In the genomic region with DNA sequence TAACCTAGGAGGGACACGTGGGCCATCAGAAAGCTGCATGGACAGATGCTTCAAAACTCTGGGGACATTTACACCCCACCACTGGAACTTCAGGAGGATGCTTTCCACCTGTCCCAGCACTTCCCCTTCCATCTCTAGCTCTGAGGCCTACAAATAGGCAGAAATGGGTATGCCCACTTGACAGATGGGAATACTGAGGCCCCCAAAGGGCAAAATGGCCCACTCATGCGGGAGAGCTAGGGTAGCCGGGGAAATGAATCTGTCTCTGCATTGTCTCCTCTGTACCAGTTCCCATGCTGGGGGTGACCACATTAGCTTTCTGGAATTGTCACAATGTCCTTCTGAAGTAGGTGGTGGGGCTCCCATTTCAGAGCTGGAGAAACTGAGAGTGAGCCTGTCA, we compare ENCODE assay signal across 34 cellular contexts.
"Had no signal": no experiment of that assay in that cellular context is flagged by ENCODE, and none has a peak within 500 bp of the region (broad histone marks: within the 10 kb centered on the region; RNA-seq: fewer than 3 reads in every experiment).

No MANE protein-coding gene starts in this region.

- H3K27me3 Mint-ChIP-seq: activated CD4-positive, alpha-beta memory T cell treated with anti-CD3 and anti-CD28 coated beads, Interleukin-2, amount 10 ng/mL, durations not matched to agents 7 days and 5 days; activated CD4-positive, alpha-beta T cell treated with anti-CD3 and anti-CD28 coated beads, Interleukin-2, amount 10 ng/mL, durations not matched to agents 7 days and 5 days; activated CD8-positive, alpha-beta memory T cell treated with anti-CD3 and anti-CD28 coated beads, Interleukin-2, amount 10 ng/mL, durations not matched to agents 7 days and 5 days; activated naive CD4-positive, alpha-beta T cell treated with anti-CD3 and anti-CD28 coated beads, Interleukin-2, amount 10 ng/mL, durations not matched to agents 7 days and 5 days; activated naive CD8-positive, alpha-beta T cell; activated naive CD8-positive, alpha-beta T cell treated with anti-CD3 and anti-CD28 coated beads, Interleukin-2, amount 10 ng/mL, durations not matched to agents 7 days and 5 days; activated naive CD8-positive, alpha-beta T cell treated with anti-CD3 and anti-CD28 coated beads, Interleukin-2, amount 50 U/mL, for 24 hours; activated T-cell treated with anti-CD3 and anti-CD28 coated beads, Interleukin-2, amount 50 U/mL, for 24 hours; central memory CD8-positive, alpha-beta T cell; T-helper 17 cell had no signal

- H3K27ac Mint-ChIP-seq: activated CD4-positive, alpha-beta memory T cell treated with anti-CD3 and anti-CD28 coated beads, Interleukin-2, amount 10 ng/mL, durations not matched to agents 7 days and 5 days; activated CD4-positive, alpha-beta T cell treated with anti-CD3 and anti-CD28 coated beads for 36 hours; activated CD4-positive, alpha-beta T cell treated with anti-CD3 and anti-CD28 coated beads, Interleukin-2, amount 10 ng/mL, durations not matched to agents 7 days and 5 days; activated CD8-positive, alpha-beta memory T cell treated with anti-CD3 and anti-CD28 coated beads, Interleukin-2, amount 10 ng/mL, durations not matched to agents 7 days and 5 days; activated CD8-positive, alpha-beta T cell treated with anti-CD3 and anti-CD28 coated beads, Interleukin-2, amount 10 ng/mL, durations not matched to agents 7 days and 5 days; activated naive CD4-positive, alpha-beta T cell treated with anti-CD3 and anti-CD28 coated beads, Interleukin-2, amount 10 ng/mL, durations not matched to agents 7 days and 5 days; activated naive CD4-positive, alpha-beta T cell treated with anti-CD3 and anti-CD28 coated beads, Interleukin-2, amount 50 U/mL, for 24 hours; activated naive CD8-positive, alpha-beta T cell; activated naive CD8-positive, alpha-beta T cell treated with anti-CD3 and anti-CD28 coated beads, Interleukin-2, amount 10 ng/mL, durations not matched to agents 7 days and 5 days; activated naive CD8-positive, alpha-beta T cell treated with anti-CD3 and anti-CD28 coated beads, Interleukin-2, amount 50 U/mL, for 24 hours; activated T-cell treated with anti-CD3 and anti-CD28 coated beads, Interleukin-2, amount 50 U/mL, for 24 hours; activated T-helper 2 cell treated with anti-CD3 and anti-CD28 coated beads, Interferon-gamma antibody, Interleukin-2, Interleukin-4, amounts not matched to agents 10 μg/mL and 5 μg/mL and 100 μg/mL, durations not matched to agents 14 hours and 24 hours and 36 hours; T-cell; T-helper 17 cell had no signal

- H3K4me1 Mint-ChIP-seq: activated CD4-positive, alpha-beta memory T cell treated with anti-CD3 and anti-CD28 coated beads, Interleukin-2, amount 10 ng/mL, durations not matched to agents 7 days and 5 days; activated CD4-positive, alpha-beta T cell treated with anti-CD3 and anti-CD28 coated beads for 36 hours; activated CD4-positive, alpha-beta T cell treated with anti-CD3 and anti-CD28 coated beads, Interleukin-2, amount 10 ng/mL, durations not matched to agents 7 days and 5 days; activated CD8-positive, alpha-beta memory T cell treated with anti-CD3 and anti-CD28 coated beads, Interleukin-2, amount 10 ng/mL, durations not matched to agents 7 days and 5 days; activated naive CD4-positive, alpha-beta T cell treated with anti-CD3 and anti-CD28 coated beads, Interleukin-2, amount 10 ng/mL, durations not matched to agents 7 days and 5 days; activated naive CD4-positive, alpha-beta T cell treated with anti-CD3 and anti-CD28 coated beads, Interleukin-2, amount 50 U/mL, for 24 hours; activated naive CD8-positive, alpha-beta T cell treated with anti-CD3 and anti-CD28 coated beads, Interleukin-2, amount 10 ng/mL, durations not matched to agents 7 days and 5 days; activated naive CD8-positive, alpha-beta T cell treated with anti-CD3 and anti-CD28 coated beads, Interleukin-2, amount 50 U/mL, for 24 hours; central memory CD8-positive, alpha-beta T cell; T-cell; T-helper 17 cell had no signal

- H3K4me3 Mint-ChIP-seq: activated CD4-positive, alpha-beta memory T cell treated with anti-CD3 and anti-CD28 coated beads, Interleukin-2, amount 10 ng/mL, durations not matched to agents 7 days and 5 days; activated CD4-positive, alpha-beta T cell treated with anti-CD3 and anti-CD28 coated beads for 36 hours; activated CD4-positive, alpha-beta T cell treated with anti-CD3 and anti-CD28 coated beads, Interleukin-2, amount 10 ng/mL, durations not matched to agents 7 days and 5 days; activated CD8-positive, alpha-beta memory T cell treated with anti-CD3 and anti-CD28 coated beads, Interleukin-2, amount 10 ng/mL, durations not matched to agents 7 days and 5 days; activated CD8-positive, alpha-beta T cell treated with anti-CD3 and anti-CD28 coated beads, Interleukin-2, amount 10 ng/mL, durations not matched to agents 7 days and 5 days; activated naive CD4-positive, alpha-beta T cell treated with anti-CD3 and anti-CD28 coated beads, Interleukin-2, amount 10 ng/mL, durations not matched to agents 7 days and 5 days; activated naive CD4-positive, alpha-beta T cell treated with anti-CD3 and anti-CD28 coated beads, Interleukin-2, amount 50 U/mL, for 24 hours; activated naive CD8-positive, alpha-beta T cell; activated naive CD8-positive, alpha-beta T cell treated with anti-CD3 and anti-CD28 coated beads, Interleukin-2, amount 10 ng/mL, durations not matched to agents 7 days and 5 days; activated naive CD8-positive, alpha-beta T cell treated with anti-CD3 and anti-CD28 coated beads, Interleukin-2, amount 50 U/mL, for 24 hours; activated T-cell treated with anti-CD3 and anti-CD28 coated beads, Interleukin-2, amount 50 U/mL, for 24 hours; central memory CD8-positive, alpha-beta T cell; T-cell; T-helper 17 cell had no signal

- H3K36me3 ChIP-seq: ascending aorta, cardiac muscle cell had no signal

- FAIRE-seq: bronchial epithelial cell, TTC549 had no signal

- H3K4me3 ChIP-seq: ascending aorta, cardiac muscle cell had no signal

- H3K27me3 ChIP-seq: ascending aorta, cardiac muscle cell had no signal

- H3K36me3 Mint-ChIP-seq: activated CD8-positive, alpha-beta memory T cell treated with anti-CD3 and anti-CD28 coated beads, Interleukin-2, amount 10 ng/mL, durations not matched to agents 7 days and 5 days; activated naive CD4-positive, alpha-beta T cell treated with anti-CD3 and anti-CD28 coated beads, Interleukin-2, amount 10 ng/mL, durations not matched to agents 7 days and 5 days; activated naive CD4-positive, alpha-beta T cell treated with anti-CD3 and anti-CD28 coated beads, Interleukin-2, amount 50 U/mL, for 24 hours; activated naive CD8-positive, alpha-beta T cell; activated naive CD8-positive, alpha-beta T cell treated with anti-CD3 and anti-CD28 coated beads, Interleukin-2, amount 10 ng/mL, durations not matched to agents 7 days and 5 days; T-cell had no signal

- DNase-seq: activated CD4-positive, alpha-beta memory T cell treated with anti-CD3 and anti-CD28 coated beads, Interleukin-2, amount 10 ng/mL, durations not matched to agents 7 days and 5 days; activated CD4-positive, alpha-beta T cell treated with anti-CD3 and anti-CD28 coated beads for 1 hour; activated CD4-positive, alpha-beta T cell treated with anti-CD3 and anti-CD28 coated beads for 36 hours; activated CD4-positive, alpha-beta T cell treated with anti-CD3 and anti-CD28 coated beads for 48 hours; activated CD4-positive, alpha-beta T cell treated with anti-CD3 and anti-CD28 coated beads, Interleukin-2, amount 10 ng/mL, durations not matched to agents 7 days and 5 days; activated CD4-positive, alpha-beta T cell treated with anti-CD3 and anti-CD28 coated beads, Interleukin-2, amount 50 U/mL, for 48 hours; activated CD4-positive, CD25-positive, alpha-beta regulatory T cell; activated CD8-positive, alpha-beta memory T cell treated with anti-CD3 and anti-CD28 coated beads for 24 hours; activated CD8-positive, alpha-beta memory T cell treated with anti-CD3 and anti-CD28 coated beads, Interleukin-2, amount 10 ng/mL, durations not matched to agents 7 days and 5 days; activated CD8-positive, alpha-beta memory T cell treated with anti-CD3 and anti-CD28 coated beads, Interleukin-2, amount 50 U/mL, for 48 hours; activated CD8-positive, alpha-beta T cell treated with anti-CD3 and anti-CD28 coated beads, Interleukin-2, amount 10 ng/mL, durations not matched to agents 7 days and 5 days; activated effector memory CD4-positive, alpha-beta T cell treated with Interleukin-2 at 50 U/mL for 16 hours; activated gamma-delta T cell; activated naive CD4-positive, alpha-beta T cell treated with anti-CD3 and anti-CD28 coated beads, Interleukin-2, amount 10 ng/mL, durations not matched to agents 7 days and 5 days; activated naive CD4-positive, alpha-beta T cell treated with Interleukin-2 at 50 U/mL for 16 hours; activated naive CD8-positive, alpha-beta T cell treated with anti-CD3 and anti-CD28 coated beads, Interleukin-2, amount 10 ng/mL, durations not matched to agents 7 days and 5 days; activated naive CD8-positive, alpha-beta T cell treated with anti-CD3 and anti-CD28 coated beads, Interleukin-2, amount 50 U/mL, for 24 hours; activated T-cell treated with anti-CD3 and anti-CD28 coated beads, Interleukin-2, amount 50 U/mL, for 24 hours; activated T-cell treated with anti-CD3 and anti-CD28 coated beads, Interleukin-2, amount 50 U/mL, for 48 hours; amygdala; anterior cingulate cortex; caudate nucleus; cerebellar nuclear complex; T-cell; T-helper 17 cell had no signal

- ATAC-seq: activated CD4-positive, alpha-beta T cell treated with anti-CD3 and anti-CD28 coated beads for 36 hours; activated CD4-positive, CD25-positive, alpha-beta regulatory T cell treated with anti-CD3 and anti-CD28 coated beads, Interleukin-2, amount 50 U/mL, for 24 hours; activated CD8-positive, alpha-beta memory T cell treated with anti-CD3 and anti-CD28 coated beads, Interleukin-2, amount 10 ng/mL, durations not matched to agents 7 days and 5 days; activated CD8-positive, alpha-beta T cell treated with anti-CD3 and anti-CD28 coated beads, Interleukin-2, amount 10 ng/mL, durations not matched to agents 7 days and 5 days; activated naive CD8-positive, alpha-beta T cell treated with anti-CD3 and anti-CD28 coated beads, Interleukin-2, amount 50 U/mL, for 24 hours; T-cell; T-helper 17 cell had no signal

- H3K27ac ChIP-seq: ascending aorta had no signal

- H3K9me3 Mint-ChIP-seq: activated CD4-positive, alpha-beta memory T cell treated with anti-CD3 and anti-CD28 coated beads, Interleukin-2, amount 10 ng/mL, durations not matched to agents 7 days and 5 days; activated CD4-positive, alpha-beta T cell treated with anti-CD3 and anti-CD28 coated beads, Interleukin-2, amount 10 ng/mL, durations not matched to agents 7 days and 5 days had no signal

- H3K4me1 ChIP-seq: ascending aorta had no signal
